Comparison of ENCODE assay signal across 25 cellular contexts in genomic region chr15:43266386-43266785, GRCh38. TPM values are rescaled to one million over a fixed set of nuclear protein-coding genes. Genes with fewer than 3 reads are reported as not detected.
"Had no signal": no experiment of that assay in that cellular context is flagged by ENCODE, and none has a peak within 500 bp of the region (broad histone marks: within the 10 kb centered on the region; RNA-seq: fewer than 3 reads in every experiment).

No MANE protein-coding gene starts in this region.

- H3K36me3 ChIP-seq: colonic mucosa, esophagus muscularis mucosa, sigmoid colon, thyroid gland, upper lobe of left lung, uterus had no signal

- H3K9me3 ChIP-seq: colonic mucosa, esophagus muscularis mucosa, sigmoid colon, thyroid gland, upper lobe of left lung, uterus had no signal

- H3K27me3 ChIP-seq: colonic mucosa, thyroid gland, upper lobe of left lung, uterus had no signal

- H3K27ac ChIP-seq: colonic mucosa, esophagus muscularis mucosa, hepatocyte, sigmoid colon, thyroid gland, upper lobe of left lung, uterus had no signal

- ATAC-seq: left ventricle myocardium superior had no signal

- H3K27me3 Mint-ChIP-seq: naive B cell had no signal

- DNase-seq: colonic mucosa; dermis blood vessel endothelial cell; endodermal cell; foreskin fibroblast; left ventricle myocardium superior; mesendoderm; naive B cell; sigmoid colon; stimulated activated CD4-positive, alpha-beta T cell treated with anti-CD3 and anti-CD28 coated beads, Interleukin-12 subunit alpha, Interleukin-12 subunit beta, amount 100 ng/mL, for 4 hours; stimulated activated CD4-positive, alpha-beta T cell treated with anti-CD3 and anti-CD28 coated beads, Interleukin-2, amount 100 ng/mL, for 48 hours; stimulated activated naive CD4-positive, alpha-beta T cell treated with Interleukin-2 at 50 U/mL for 16 hours; upper lobe of left lung; uterus had no signal

- H3K27ac Mint-ChIP-seq: endodermal cell, nephron had no signal

- H3K4me1 ChIP-seq: colonic mucosa, esophagus muscularis mucosa, sigmoid colon, thyroid gland, upper lobe of left lung, uterus had no signal

- H3K4me1 Mint-ChIP-seq: endodermal cell, nephron had no signal

- H3K4me3 ChIP-seq: colonic mucosa, esophagus muscularis mucosa, hepatocyte, lung, sigmoid colon, thyroid gland, upper lobe of left lung, uterus had no signal

- H3K9me3 Mint-ChIP-seq: endodermal cell, nephron had no signal

- H3K4me3 Mint-ChIP-seq: endodermal cell, naive B cell, nephron had no signal

RNA-seq across cellular contexts. Expression of gene TGM5, which starts 0.3 kb away (rescaled TPM):
- total RNA-seq: cerebellum, colonic mucosa, dermis blood vessel endothelial cell, endodermal cell, endothelial cell of umbilical vein, hepatocyte, kidney epithelial cell, left colon, left ventricle myocardium superior, pulmonary artery endothelial cell, thyroid gland, uterus had no signal
- polyA plus RNA-seq: endothelial cell of umbilical vein, hepatocyte, lung, sigmoid colon had no signal

RNA-seq across cellular contexts. Expression of gene TGM7, which starts 35.7 kb away (rescaled TPM):
- total RNA-seq: cerebellum, colonic mucosa, dermis blood vessel endothelial cell, endodermal cell, endothelial cell of umbilical vein, esophagus muscularis mucosa, hepatocyte, kidney epithelial cell, left colon, left ventricle myocardium superior, lung, omental fat pad, pulmonary artery endothelial cell, sigmoid colon, thyroid gland, upper lobe of left lung, uterus had no signal
- polyA plus RNA-seq: endothelial cell of umbilical vein, hepatocyte, lung, sigmoid colon, small intestine had no signal

RNA-seq across cellular contexts. Expression of gene EPB42, which starts 45.6 kb away (rescaled TPM):
- total RNA-seq: colonic mucosa, dermis blood vessel endothelial cell, endodermal cell, endothelial cell of umbilical vein, kidney epithelial cell, left colon, pulmonary artery endothelial cell, sigmoid colon, thyroid gland had no signal
- polyA plus RNA-seq: endothelial cell of umbilical vein, small intestine had no signal
